In genomic region chr6:8100159-8100854, GRCh38 we compare ENCODE assay signal across 11 cellular contexts. TPM values are rescaled to one million over a fixed set of nuclear protein-coding genes. Genes with fewer than 3 reads are reported as not detected.
DNase-seq lines count a peak whose midpoint lies in the region; ATAC-seq and TF ChIP-seq lines count a peak whose summit lies in the region.
"Had no signal": no experiment of that assay in that cellular context is flagged by ENCODE, and none has a peak within 500 bp of the region (broad histone marks: within the 10 kb centered on the region; RNA-seq: fewer than 3 reads in every experiment).

No MANE protein-coding gene starts in this region.

- H3K4me1 Mint-ChIP-seq in activated T-cell treated with anti-CD3 and anti-CD28 coated beads, Interleukin-2, amount 50 U/mL, for 4 hours (ENCODE audit: low read depth): peaks cover 33% of the 10 kb centered on the region
- peaks cover 23% of the 10 kb centered on the region for H3K4me1 Mint-ChIP-seq in progenitor cell of endocrine pancreas (ENCODE audit: low read depth)
- peaks cover 17 to 33% of the 10 kb centered on the region in 2 donors for H3K4me1 Mint-ChIP-seq in effector memory CD8-positive, alpha-beta T cell (ENCODE audit: low read depth in 2 of 2)

- peaks cover 0 to 8% of the 10 kb centered on the region in 2 donors for H3K4me1 ChIP-seq in right atrium auricular region

- no peak for ATAC-seq in activated T-cell treated with anti-CD3 and anti-CD28 coated beads, Interleukin-2, amount 50 U/mL, for 4 hours
- no peak for ATAC-seq in effector memory CD8-positive, alpha-beta T cell (replicated peaks)

- peaks cover 23% of the 10 kb centered on the region for H3K36me3 Mint-ChIP-seq in activated T-cell treated with anti-CD3 and anti-CD28 coated beads, Interleukin-2, amount 50 U/mL, for 4 hours (ENCODE audit: insufficient read depth)
- peaks cover 10% of the 10 kb centered on the region for H3K36me3 Mint-ChIP-seq in progenitor cell of endocrine pancreas (ENCODE audit: insufficient read depth)
- peaks cover 34% of the 10 kb centered on the region for H3K36me3 Mint-ChIP-seq in effector memory CD8-positive, alpha-beta T cell (ENCODE audit: insufficient read depth)

- H3K27ac ChIP-seq in right atrium auricular region: no peak overlapping the region
- H3K27ac ChIP-seq: SJSA1 had no signal

- no peak for DNase-seq in activated T-cell treated with anti-CD3 and anti-CD28 coated beads, Interleukin-2, amount 50 U/mL, for 4 hours
- no peak for DNase-seq in activated T-cell treated with anti-CD3 and anti-CD28 coated beads, Interleukin-2, amount 50 U/mL, for 1 hour
- DNase-seq in NOMO-1 treated with dmso at 0.1 percent for 144 hours (lab: John Stamatoyannopoulos, UW; ENCODE audit: unreplicated experiment): peak; percentile 50
- peak; percentile 27 for DNase-seq in amniotic epithelial cell (ENCODE audit: low read depth)
- no peak for DNase-seq in progenitor cell of endocrine pancreas (ENCODE audit: low spot score, unreplicated experiment)
- DNase-seq in right atrium auricular region (ENCODE audit: low spot score): no peak
- no peak for DNase-seq in effector memory CD8-positive, alpha-beta T cell
- DNase-seq in DMS53 treated with DMSO at 0.1 percent for 48 hours (lab: John Stamatoyannopoulos, UW; ENCODE audit: unreplicated experiment): no peak
- DNase-seq: GF-D8, NCI-H446 treated with DMSO at 0.1 percent for 48 hours had no signal

- no peaks in the 10 kb centered on the region for H3K9me3 ChIP-seq in right atrium auricular region
- H3K9me3 ChIP-seq: SJSA1 had no signal

- H3K36me3 ChIP-seq in right atrium auricular region: peaks cover 16% of the 10 kb centered on the region

- no peak for TF ChIP-seq CTCF in progenitor cell of endocrine pancreas (IDR thresholded peaks at IDR 0.05; ENCODE audit: unreplicated experiment)
- TF ChIP-seq CTCF in right atrium auricular region (IDR thresholded peaks at IDR 0.05): no peak

- no peaks in the 10 kb centered on the region for H3K27me3 ChIP-seq in right atrium auricular region
- H3K27me3 ChIP-seq: SJSA1 had no signal

- peaks cover 4% of the 10 kb centered on the region for H3K27me3 Mint-ChIP-seq in activated T-cell treated with anti-CD3 and anti-CD28 coated beads, Interleukin-2, amount 50 U/mL, for 4 hours (ENCODE audit: low read depth)
- no peaks in the 10 kb centered on the region for H3K27me3 Mint-ChIP-seq in progenitor cell of endocrine pancreas
- H3K27me3 Mint-ChIP-seq in effector memory CD8-positive, alpha-beta T cell: peaks cover 0 to 11% of the 10 kb centered on the region in 2 donors

- no peak overlapping the region for H3K27ac Mint-ChIP-seq in progenitor cell of endocrine pancreas
- no peak overlapping the region for H3K27ac Mint-ChIP-seq in effector memory CD8-positive, alpha-beta T cell

- H3K4me3 Mint-ChIP-seq in activated T-cell treated with anti-CD3 and anti-CD28 coated beads, Interleukin-2, amount 50 U/mL, for 4 hours: peak overlapping the region; percentile 67
- peak overlapping the region; percentile 12 for H3K4me3 Mint-ChIP-seq in progenitor cell of endocrine pancreas (ENCODE audit: low read depth)
- no peak overlapping the region for H3K4me3 Mint-ChIP-seq in effector memory CD8-positive, alpha-beta T cell

- no peak overlapping the region for H3K4me3 ChIP-seq in right atrium auricular region
- H3K4me3 ChIP-seq: SJSA1 had no signal

- H3K9me3 Mint-ChIP-seq in activated T-cell treated with anti-CD3 and anti-CD28 coated beads, Interleukin-2, amount 50 U/mL, for 4 hours: no peaks in the 10 kb centered on the region
- peaks cover 4% of the 10 kb centered on the region for H3K9me3 Mint-ChIP-seq in progenitor cell of endocrine pancreas (ENCODE audit: low read depth)
- H3K9me3 Mint-ChIP-seq in effector memory CD8-positive, alpha-beta T cell: no peaks in the 10 kb centered on the region

RNA-seq across cellular contexts. Expression of gene EEF1E1, which starts 2.0 kb away (rescaled TPM):
- 100 to 1,000 TPM in 1 of 3 donors, 10 to 100 TPM in 2; 88.6 to 104 (median 96.8) TPM for total RNA-seq in activated T-cell treated with anti-CD3 and anti-CD28 coated beads, Interleukin-2, amount 50 U/mL, for 4 hours
- total RNA-seq in progenitor cell of endocrine pancreas (35.8 and 43.3 TPM in 2 replicates), right atrium auricular region (10 to 100 TPM; 12.6 to 20.6 TPM)

RNA-seq across cellular contexts. Expression of gene BLOC1S5, which starts 36.1 kb away (rescaled TPM):
- total RNA-seq in activated T-cell treated with anti-CD3 and anti-CD28 coated beads, Interleukin-2, amount 50 U/mL, for 4 hours: 10 to 100 TPM; 11.2 to 15.2 (median 15.0) TPM
- total RNA-seq in progenitor cell of endocrine pancreas (24.4 and 26.4 TPM in 2 replicates), right atrium auricular region (1 to 10 TPM; 7.3 to 7.8 TPM)

Comparison
In these comparisons a context has a peak if more than half of its experiments do, and no peak if none do; other contexts are left out.
1. DNase-seq: peak in NOMO-1 treated with dmso at 0.1 percent for 144 hours (single experiment) and amniotic epithelial cell (single experiment); none in activated T-cell treated with anti-CD3 and anti-CD28 coated beads, Interleukin-2, amount 50 U/mL, for 4 hours (single experiment), activated T-cell treated with anti-CD3 and anti-CD28 coated beads, Interleukin-2, amount 50 U/mL, for 1 hour (single experiment), progenitor cell of endocrine pancreas (single experiment), right atrium auricular region (single experiment), effector memory CD8-positive, alpha-beta T cell (0 of 3) and DMS53 treated with DMSO at 0.1 percent for 48 hours (single experiment).
2. H3K4me3 Mint-ChIP-seq: peak in activated T-cell treated with anti-CD3 and anti-CD28 coated beads, Interleukin-2, amount 50 U/mL, for 4 hours (single experiment) and progenitor cell of endocrine pancreas (single experiment); none in effector memory CD8-positive, alpha-beta T cell (0 of 2).